ENCODE assay signal across 11 cellular contexts in the genomic region with DNA sequence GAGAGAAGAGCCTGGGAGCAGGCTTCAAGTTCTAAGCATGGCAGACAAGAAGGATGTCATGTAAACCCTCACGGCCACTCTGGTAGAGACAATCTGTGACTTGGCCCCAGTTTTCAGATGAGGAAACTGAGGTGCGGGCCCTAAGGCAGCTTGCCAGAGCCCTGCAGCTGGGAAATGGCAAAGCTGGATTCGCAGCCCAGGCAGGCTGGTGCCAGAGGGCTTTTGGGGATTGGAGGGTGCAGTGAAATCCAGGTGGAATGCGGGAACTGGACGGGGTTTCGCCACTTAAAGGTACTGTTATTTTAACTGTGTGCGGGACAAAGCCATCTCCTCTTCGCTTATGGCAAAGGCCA. TPM values are rescaled to one million over a fixed set of nuclear protein-coding genes. Genes with fewer than 3 reads are reported as not detected.
DNase-seq lines count a peak whose midpoint lies in the region; ATAC-seq and TF ChIP-seq lines count a peak whose summit lies in the region.
"Had no signal": no experiment of that assay in that cellular context is flagged by ENCODE, and none has a peak within 500 bp of the region (broad histone marks: within the 10 kb centered on the region; RNA-seq: fewer than 3 reads in every experiment).

No MANE protein-coding gene starts in this region.

- no peak for TF ChIP-seq CTCF in Calu3 (IDR thresholded peaks at IDR 0.05; ENCODE audit: unreplicated experiment)
- no peak for TF ChIP-seq CTCF in OCI-LY3 (IDR thresholded peaks at IDR 0.05; ENCODE audit: low read depth, low read length)

- peaks cover 9% of the 10 kb centered on the region for H3K4me1 Mint-ChIP-seq in Calu3 (ENCODE audit: low read depth, unreplicated experiment)
- peaks cover 32% of the 10 kb centered on the region for H3K4me1 Mint-ChIP-seq in stimulated activated naive CD8-positive, alpha-beta T cell treated with anti-CD3 and anti-CD28 coated beads, Interleukin-15, amount 100 ng/mL, for 72 hours

- WGBS in esophagus, 2 donors: 12% methylated on average over 8 of the region's 8 CpGs

- peak overlapping the region; percentile 75 for H3K9ac ChIP-seq in OCI-LY3 (ENCODE audit: low read length)

- BruUV-seq in Calu3 (replicated peaks; lab: Mats Ljungman, UMichigan): no TSS peak

- peaks cover 42% of the 10 kb centered on the region for H3K36me3 Mint-ChIP-seq in Calu3 (ENCODE audit: insufficient read depth, unreplicated experiment)
- H3K36me3 Mint-ChIP-seq: mesothelial cell of epicardium had no signal

- intact Hi-C loops in Calu3 (cut with micrococcal nuclease; ENCODE audit: unreplicated experiment): loop anchor here (10.0 kb wide), 2 partner anchors 128 to 222 kb away; no protein-coding TSS in a partner anchor

- H4K20me1 ChIP-seq in OCI-LY3 (ENCODE audit: insufficient read depth, low read length): no peaks in the 10 kb centered on the region

- H3K27me3 Mint-ChIP-seq in Calu3 (ENCODE audit: unreplicated experiment): no peaks in the 10 kb centered on the region
- H3K27me3 Mint-ChIP-seq in stimulated activated naive CD8-positive, alpha-beta T cell treated with anti-CD3 and anti-CD28 coated beads, Interleukin-15, amount 100 ng/mL, for 72 hours: peaks cover 28% of the 10 kb centered on the region

- peak overlapping the region; percentile 10; the same call in 1 of the 2 replicates for H3K27ac ChIP-seq in OCI-LY3 (ENCODE audit: low read length)
- H3K27ac ChIP-seq in esophagus (ENCODE audit: low read depth in 2 of 2, low read length in 1 of 2): peak overlapping the region; percentile 62 to 80

- H3K36me3 ChIP-seq in OCI-LY3 (replicated peaks; ENCODE audit: low read depth, low read length) (no peaks in the 10 kb centered on the region), esophagus (ENCODE audit: control insufficient read depth in 2 of 2, insufficient read depth in 2 of 2, low read length in 1 of 2) (no peaks in the 10 kb centered on the region)

- H3K4me3 ChIP-seq in OCI-LY3 (ENCODE audit: low read length) (peak overlapping the region; percentile 90), esophagus (ENCODE audit: low read depth in 1 of 2, low read length in 2 of 2) (peak overlapping the region in 1 of 2 donors; percentile 55)

- H3K79me2 ChIP-seq in OCI-LY3 (ENCODE audit: low read length): no peaks in the 10 kb centered on the region

- H3K4me3 Mint-ChIP-seq in Calu3 (ENCODE audit: low read depth, unreplicated experiment): peak overlapping the region; percentile 84
- peak overlapping the region in 1 of 2 donors; percentile 88 for H3K4me3 Mint-ChIP-seq in stimulated activated naive CD8-positive, alpha-beta T cell treated with anti-CD3 and anti-CD28 coated beads, Interleukin-15, amount 100 ng/mL, for 72 hours

- no peak for ATAC-seq in HG03432 (IDR thresholded peaks at IDR 0.05; ENCODE audit: unreplicated experiment)
- no peak for ATAC-seq in HG02642 (IDR thresholded peaks at IDR 0.05; ENCODE audit: poor library complexity, unreplicated experiment)
- no peak for ATAC-seq in stimulated activated naive CD8-positive, alpha-beta T cell treated with anti-CD3 and anti-CD28 coated beads, Interleukin-15, amount 100 ng/mL, for 72 hours

- DNase-seq in Calu3 (no peak), renal cortical epithelial cell (ENCODE audit: low read depth) (peak; percentile 58), medulla oblongata (ENCODE audit: extremely low spot score) (no peak)
- DNase-seq in stimulated activated naive CD8-positive, alpha-beta T cell treated with anti-CD3 and anti-CD28 coated beads, Interleukin-15, amount 100 ng/mL, for 72 hours: no peak

- CTCF ChIA-PET in Calu3 (lab: Charles Lee): no interaction called here

- peak overlapping the region; percentile 98 for H3K4me2 ChIP-seq in OCI-LY3 (ENCODE audit: low read length)

- H3K9me3 Mint-ChIP-seq in Calu3 (ENCODE audit: low read depth, unreplicated experiment): no peaks in the 10 kb centered on the region
- H3K9me3 Mint-ChIP-seq in stimulated activated naive CD8-positive, alpha-beta T cell treated with anti-CD3 and anti-CD28 coated beads, Interleukin-15, amount 100 ng/mL, for 72 hours: no peaks in the 10 kb centered on the region
- H3K9me3 Mint-ChIP-seq: mesothelial cell of epicardium had no signal

- peak overlapping the region; percentile 86 for H2AFZ ChIP-seq in OCI-LY3 (ENCODE audit: low read depth, low read length)

- peak overlapping the region; percentile 87 for H3K27ac Mint-ChIP-seq in Calu3 (ENCODE audit: unreplicated experiment)
- H3K27ac Mint-ChIP-seq in stimulated activated naive CD8-positive, alpha-beta T cell treated with anti-CD3 and anti-CD28 coated beads, Interleukin-15, amount 100 ng/mL, for 72 hours: no peak overlapping the region
- H3K27ac Mint-ChIP-seq: mesothelial cell of epicardium had no signal

- H3K4me1 ChIP-seq in OCI-LY3 (ENCODE audit: low read length) (peaks cover 19% of the 10 kb centered on the region), esophagus (ENCODE audit: control insufficient read depth in 2 of 2, insufficient read depth in 2 of 2, low read length in 1 of 2) (peaks cover 3 to 14% of the 10 kb centered on the region in 2 donors)

- H3K27me3 ChIP-seq in OCI-LY3 (ENCODE audit: low read depth, low read length): peaks cover 13% of the 10 kb centered on the region; the same call in 1 of the 2 replicates
- no peaks in the 10 kb centered on the region for H3K27me3 ChIP-seq in esophagus (ENCODE audit: control insufficient read depth in 1 of 2, insufficient read depth in 2 of 2, low read length in 2 of 2)

- H3K9me3 ChIP-seq in OCI-LY3 (ENCODE audit: insufficient read depth, low read length) (no peaks in the 10 kb centered on the region), esophagus (ENCODE audit: control insufficient read depth in 2 of 2, insufficient read depth in 1 of 2, low read depth in 1 of 2, low read length in 1 of 2) (no peaks in the 10 kb centered on the region)

RNA-seq across cellular contexts. Expression of a gene that starts 0.5 kb away (rescaled TPM):
- total RNA-seq in Calu3 (2022): 13.9 and 15.6 TPM in 2 replicates
- polyA plus RNA-seq in esophagus: 1 to 10 TPM; 6.0 to 8.3 TPM
- 0.69 and 1.4 TPM in 2 replicates for total RNA-seq in renal cortical epithelial cell

RNA-seq across cellular contexts. Expression of a gene that starts 15.5 kb away (rescaled TPM):
- total RNA-seq in Calu3 (2022) (0.28 and 1.2 TPM in 2 replicates), renal cortical epithelial cell (not detected in 2 replicates)
- not detected for polyA plus RNA-seq in esophagus
- total RNA-seq: M059J, ureter had no signal

RNA-seq across cellular contexts. Expression of a gene that starts 53.6 kb away (rescaled TPM):
- 10.3 and 11.0 TPM in 2 replicates for total RNA-seq in Calu3 (2022)
- polyA plus RNA-seq in esophagus: 1 to 10 TPM; 1.6 to 2.4 TPM
- total RNA-seq in renal cortical epithelial cell: 3.6 and 7.1 TPM in 2 replicates
